Comparison of ENCODE assay signal across 21 cellular contexts in genomic region chr11:125285844-125286243, GRCh38.
DNase-seq lines count a peak whose midpoint lies in the region; ATAC-seq, FAIRE-seq and TF ChIP-seq lines count a peak whose summit lies in the region.
"Had no signal": no experiment of that assay in that cellular context is flagged by ENCODE, and none has a peak within 500 bp of the region (broad histone marks: within the 10 kb centered on the region; RNA-seq: fewer than 3 reads in every experiment).

No MANE protein-coding gene starts in this region.

- H3K4ac ChIP-seq in mesenchymal stem cell (ENCODE audit: low read depth in 1 of 2, low read length in 2 of 2), result no peak overlapping the region

- H2AK5ac ChIP-seq in mesenchymal stem cell (ENCODE audit: low read length, severe bottlenecking), result no peak overlapping the region

- H2AFZ ChIP-seq in mesenchymal stem cell (ENCODE audit: low read depth, low read length), result no peak overlapping the region
- H2AFZ ChIP-seq: GM23248, PC-9 had no signal

- H3K14ac ChIP-seq in mesenchymal stem cell (ENCODE audit: low read length in 2 of 2), result no peak overlapping the region

- FAIRE-seq in bronchial epithelial cell (lab: Jason Lieb, UNC), result peak; percentile 66

- H3K27me3 ChIP-seq in bronchial epithelial cell (ENCODE audit: control insufficient read depth, insufficient read depth, low read length) (no peaks in the 10 kb centered on the region), mesenchymal stem cell (ENCODE audit: control insufficient read depth in 1 of 2, insufficient read depth in 1 of 2, low read length in 2 of 2) (peaks cover 0 to 28% of the 10 kb centered on the region in 2 experiments), WERI-Rb-1 (ENCODE audit: insufficient read depth, low read depth, severe bottlenecking) (no peaks in the 10 kb centered on the region), colonic mucosa (no peaks in the 10 kb centered on the region)

- 90% methylated on average over 6 of the region's 7 CpGs for WGBS in mesenchymal stem cell

- H3K23ac ChIP-seq in mesenchymal stem cell (ENCODE audit: low read length in 2 of 2), result no peak overlapping the region

- no peak overlapping the region for H2BK5ac ChIP-seq in mesenchymal stem cell (ENCODE audit: low read depth, low read length, poor library complexity, severe bottlenecking)

- TF ChIP-seq CTCF in bronchial epithelial cell (IDR thresholded peaks at IDR 0.05; ENCODE audit: insufficient read depth, low read length, severe bottlenecking), result no peak
- TF ChIP-seq CTCF in osteocyte (IDR thresholded peaks at IDR 0.05), result no peak
- no peak for TF ChIP-seq CTCF in WERI-Rb-1 (IDR thresholded peaks at IDR 0.05; ENCODE audit: low read depth, low read length)
- no peak for TF ChIP-seq CTCF in colonic mucosa (IDR thresholded peaks at IDR 0.05)

- H3K4me3 ChIP-seq in bronchial epithelial cell (ENCODE audit: low read depth, low read length) (no peak overlapping the region), mesenchymal stem cell (ENCODE audit: insufficient read depth in 1 of 2, low read depth in 1 of 2, low read length in 2 of 2) (no peak overlapping the region), WERI-Rb-1 (ENCODE audit: low read depth, low read length) (no peak overlapping the region), colonic mucosa (no peak overlapping the region)
- H3K4me3 ChIP-seq: GM23248, PC-9 had no signal

- H3K4me2 ChIP-seq in mesenchymal stem cell (ENCODE audit: low read length, poor library complexity, severe bottlenecking), result no peak overlapping the region
- H3K4me2 ChIP-seq: PC-9 had no signal

- DNase-seq in bronchial epithelial cell (ENCODE audit: low read depth), result no peak
- DNase-seq in mesenchymal stem cell, result no peak
- no peak for DNase-seq in osteocyte (ENCODE audit: extremely low spot score, unreplicated experiment)
- DNase-seq in stimulated activated CD4-positive, alpha-beta T cell treated with anti-CD3 and anti-CD28 coated beads, Interleukin-4, amount 100 ng/mL, for 1 hour, result no peak
- no peak for DNase-seq in WERI-Rb-1
- no peak for DNase-seq in colonic mucosa
- DNase-seq: CD4-positive, CD25-positive, alpha-beta regulatory T cell; COR-L47; DMS79; GM23248; H9; HFFc6; Kasumi-1; NCI-H1417 treated with DMSO at 0.1 percent for 48 hours; NCI-H187; NCI-H446 treated with DMSO at 0.1 percent for 48 hours; NCI-H748 treated with DMSO at 0.1 percent for 48 hours; PC-9; RPMI8226; SHP77 had no signal

- H2BK15ac ChIP-seq in mesenchymal stem cell (ENCODE audit: low read depth, poor library complexity, severe bottlenecking), result no peak overlapping the region

- H3K36me3 ChIP-seq in bronchial epithelial cell (ENCODE audit: control insufficient read depth, insufficient read depth, low read length) (no peaks in the 10 kb centered on the region), mesenchymal stem cell (ENCODE audit: control insufficient read depth in 1 of 2, insufficient read depth in 2 of 2, low read depth in 1 of 2, low read length in 2 of 2) (peaks cover 0 to 16% of the 10 kb centered on the region in 2 experiments), WERI-Rb-1 (no peaks in the 10 kb centered on the region), colonic mucosa (no peaks in the 10 kb centered on the region)

- H3K9ac ChIP-seq in mesenchymal stem cell (ENCODE audit: low read length), result no peak overlapping the region
- H3K9ac ChIP-seq in colonic mucosa (ENCODE audit: low read depth in 2 of 2, low read length in 2 of 2), result no peak overlapping the region
- H3K9ac ChIP-seq: GM23248 had no signal

- no peak overlapping the region for H3K18ac ChIP-seq in mesenchymal stem cell (ENCODE audit: low read depth in 1 of 2, low read length in 2 of 2)

- no peaks in the 10 kb centered on the region for H3K9me3 ChIP-seq in mesenchymal stem cell (ENCODE audit: control insufficient read depth, low read length)
- H3K9me3 ChIP-seq in WERI-Rb-1 (ENCODE audit: severe bottlenecking), result no peaks in the 10 kb centered on the region
- H3K9me3 ChIP-seq in colonic mucosa, result no peaks in the 10 kb centered on the region

- H4K91ac ChIP-seq in mesenchymal stem cell (ENCODE audit: low read length), result no peak overlapping the region

- H3K27ac ChIP-seq in mesenchymal stem cell (ENCODE audit: low read length, poor library complexity, severe bottlenecking) (peak overlapping the region; percentile 17), WERI-Rb-1 (no peak overlapping the region), colonic mucosa (no peak overlapping the region)
- H3K27ac ChIP-seq: GM23248, PC-9 had no signal

- intact Hi-C loops in colonic mucosa (cut with DNase I), result no loop called here

- H3K4me3 Mint-ChIP-seq in osteocyte (ENCODE audit: unreplicated experiment), result no peak overlapping the region
- H3K4me3 Mint-ChIP-seq: CD4-positive, CD25-positive, alpha-beta regulatory T cell; H9; HFFc6 had no signal

- no peak overlapping the region for H2BK12ac ChIP-seq in mesenchymal stem cell (ENCODE audit: low read length in 2 of 2)

- H3K27me3 Mint-ChIP-seq in osteocyte (ENCODE audit: unreplicated experiment), result no peaks in the 10 kb centered on the region

- H3K9me3 Mint-ChIP-seq in osteocyte (ENCODE audit: unreplicated experiment), result no peaks in the 10 kb centered on the region
- H3K9me3 Mint-ChIP-seq: H9, HFFc6 had no signal

- H2BK120ac ChIP-seq in mesenchymal stem cell (ENCODE audit: low read depth, low read length), result no peak overlapping the region

- H3K79me1 ChIP-seq in mesenchymal stem cell (replicated peaks; ENCODE audit: low read length, poor library complexity, severe bottlenecking), result peaks cover 29% of the 10 kb centered on the region

- no peak for ATAC-seq in GM18520 (IDR thresholded peaks at IDR 0.05; ENCODE audit: unreplicated experiment)

- peak overlapping the region; percentile 45 for H3K27ac Mint-ChIP-seq in osteocyte (ENCODE audit: unreplicated experiment)
- H3K27ac Mint-ChIP-seq: CD4-positive, CD25-positive, alpha-beta regulatory T cell; H9; HFFc6 had no signal

- no peak overlapping the region for H4K8ac ChIP-seq in mesenchymal stem cell (ENCODE audit: low read length)

- H3K36me3 Mint-ChIP-seq in osteocyte (ENCODE audit: unreplicated experiment), result peaks cover 34% of the 10 kb centered on the region
- H3K36me3 Mint-ChIP-seq: CD4-positive, CD25-positive, alpha-beta regulatory T cell had no signal

- H3K4me1 Mint-ChIP-seq in osteocyte (ENCODE audit: unreplicated experiment), result peaks cover 73% of the 10 kb centered on the region
- H3K4me1 Mint-ChIP-seq: CD4-positive, CD25-positive, alpha-beta regulatory T cell had no signal

- H3K4me1 ChIP-seq in mesenchymal stem cell (ENCODE audit: control insufficient read depth, insufficient read depth, low read depth, low read length), result peaks cover 39% of the 10 kb centered on the region
- no peaks in the 10 kb centered on the region for H3K4me1 ChIP-seq in colonic mucosa
